Comparison of ENCODE assay signal across 27 cellular contexts in genomic region chr7:21910253-21910652, GRCh38.
"Had no signal": no experiment of that assay in that cellular context is flagged by ENCODE, and none has a peak within 500 bp of the region (broad histone marks: within the 10 kb centered on the region; RNA-seq: fewer than 3 reads in every experiment).

No MANE protein-coding gene starts in this region.

- H3K4me3 ChIP-seq: Peyer's patch had no signal

- H3K27ac Mint-ChIP-seq: activated CD4-positive, alpha-beta memory T cell treated with anti-CD3 and anti-CD28 coated beads for 36 hours; activated naive CD4-positive, alpha-beta T cell treated with anti-CD3 and anti-CD28 coated beads, Interleukin-2, amount 50 U/mL, for 72 hours; activated naive CD8-positive, alpha-beta T cell treated with anti-CD3 and anti-CD28 coated beads, Interleukin-2, amount 50 U/mL, for 24 hours; T-helper 1 cell treated with Interleukin-12 subunit alpha and Interleukin-12 subunit beta and Interleukin-4 antibody, amounts not matched to agents 30 μg/mL and 1 μg/mL, for 36 hours had no signal

- ATAC-seq: activated naive CD4-positive, alpha-beta T cell treated with anti-CD3 and anti-CD28 coated beads, Interleukin-2, amount 50 U/mL, for 72 hours; activated naive CD8-positive, alpha-beta T cell treated with anti-CD3 and anti-CD28 coated beads, Interleukin-2, amount 50 U/mL, for 24 hours; activated T-cell treated with anti-CD3 and anti-CD28 coated beads, Interleukin-2, amount 50 U/mL, for 4 hours had no signal

- DNase-seq: activated CD4-positive, alpha-beta memory T cell treated with anti-CD3 and anti-CD28 coated beads for 36 hours; activated CD4-positive, alpha-beta T cell treated with anti-CD3 and anti-CD28 coated beads, Interleukin-2, amount 10 ng/mL, durations not matched to agents 7 days and 5 days; activated CD4-positive, CD25-positive, alpha-beta regulatory T cell; activated CD8-positive, alpha-beta memory T cell treated with anti-CD3 and anti-CD28 coated beads for 24 hours; activated effector memory CD4-positive, alpha-beta T cell treated with anti-CD3 and anti-CD28 coated beads, Interleukin-2, amount 50 U/mL, for 16 hours; activated naive CD4-positive, alpha-beta T cell treated with Interleukin-2 at 50 U/mL for 16 hours; activated naive CD8-positive, alpha-beta T cell treated with anti-CD3 and anti-CD28 coated beads, Interleukin-2, amount 50 U/mL, for 24 hours; activated T-cell treated with anti-CD3 and anti-CD28 coated beads, Interleukin-2, amount 50 U/mL, for 4 hours; amniotic stem cell; KG1; NCI-H1092 treated with DMSO at 0.1 percent for 48 hours; NCI-H1417 treated with DMSO at 0.1 percent for 48 hours; NCI-H1694; NCI-H2029; NCI-H2107; NCI-H2171 treated with DMSO at 0.1 percent for 48 hours; NCI-H345; NCI-H510A; NCI-H69; NK-92 treated with Interleukin-12 subunit alpha and Interleukin-12 subunit beta, amount 100 ng/mL, for 24 hours; Peyer's patch; SHP77 treated with DMSO at 0.1 percent for 48 hours had no signal

- H3K27me3 ChIP-seq: Peyer's patch had no signal

- H3K27ac ChIP-seq: Peyer's patch, RWPE1, VCaP had no signal

- H3K4me1 Mint-ChIP-seq: activated CD4-positive, alpha-beta T cell treated with anti-CD3 and anti-CD28 coated beads, Interleukin-2, amount 10 ng/mL, durations not matched to agents 7 days and 5 days; activated naive CD8-positive, alpha-beta T cell treated with anti-CD3 and anti-CD28 coated beads, Interleukin-2, amount 50 U/mL, for 24 hours had no signal

- H3K9me3 Mint-ChIP-seq: activated CD4-positive, alpha-beta memory T cell treated with anti-CD3 and anti-CD28 coated beads for 36 hours; activated CD4-positive, alpha-beta T cell treated with anti-CD3 and anti-CD28 coated beads, Interleukin-2, amount 10 ng/mL, durations not matched to agents 7 days and 5 days; activated naive CD4-positive, alpha-beta T cell treated with anti-CD3 and anti-CD28 coated beads, Interleukin-2, amount 50 U/mL, for 72 hours; activated T-cell treated with anti-CD3 and anti-CD28 coated beads, Interleukin-2, amount 50 U/mL, for 4 hours; T-helper 1 cell treated with Interleukin-12 subunit alpha and Interleukin-12 subunit beta and Interleukin-4 antibody, amounts not matched to agents 30 μg/mL and 1 μg/mL, for 36 hours had no signal

- H3K27me3 Mint-ChIP-seq: activated CD4-positive, alpha-beta memory T cell treated with anti-CD3 and anti-CD28 coated beads for 36 hours; activated CD4-positive, alpha-beta T cell treated with anti-CD3 and anti-CD28 coated beads, Interleukin-2, amount 10 ng/mL, durations not matched to agents 7 days and 5 days; activated naive CD8-positive, alpha-beta T cell treated with anti-CD3 and anti-CD28 coated beads, Interleukin-2, amount 50 U/mL, for 24 hours; brain had no signal

- H3K4me3 Mint-ChIP-seq: activated CD4-positive, alpha-beta memory T cell treated with anti-CD3 and anti-CD28 coated beads for 36 hours; activated CD4-positive, alpha-beta T cell treated with anti-CD3 and anti-CD28 coated beads, Interleukin-2, amount 10 ng/mL, durations not matched to agents 7 days and 5 days; activated naive CD8-positive, alpha-beta T cell treated with anti-CD3 and anti-CD28 coated beads, Interleukin-2, amount 50 U/mL, for 24 hours; activated T-cell treated with anti-CD3 and anti-CD28 coated beads, Interleukin-2, amount 50 U/mL, for 4 hours; brain; T-helper 1 cell treated with Interleukin-12 subunit alpha and Interleukin-12 subunit beta and Interleukin-4 antibody, amounts not matched to agents 30 μg/mL and 1 μg/mL, for 36 hours had no signal

- H3K9me3 ChIP-seq: Peyer's patch had no signal

- H3K4me1 ChIP-seq: Peyer's patch had no signal
